27 cellular contexts compared by ENCODE assay signal in the genomic region with DNA sequence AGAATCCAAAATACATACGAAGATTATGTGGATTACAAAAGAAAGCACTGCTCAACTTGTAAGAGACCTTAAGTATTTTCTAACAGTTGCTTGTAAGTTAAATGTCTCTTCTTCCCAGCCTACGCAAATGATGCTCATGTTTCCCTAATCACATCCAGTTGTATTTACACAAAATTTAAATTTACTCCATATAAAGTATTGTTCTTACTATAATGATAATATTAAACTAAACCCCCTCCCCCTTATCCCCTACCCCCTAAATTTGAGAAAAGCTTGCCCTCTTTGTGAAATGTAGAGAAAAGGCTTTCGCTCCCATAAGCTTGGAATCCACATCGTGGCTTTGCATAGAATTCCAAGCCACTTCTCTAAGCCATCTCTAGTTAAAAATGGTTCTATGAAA. TPM values are rescaled to one million over a fixed set of nuclear protein-coding genes. Genes with fewer than 3 reads are reported as not detected.
DNase-seq lines count a peak whose midpoint lies in the region; ATAC-seq, FAIRE-seq and TF ChIP-seq lines count a peak whose summit lies in the region.
"Had no signal": no experiment of that assay in that cellular context is flagged by ENCODE, and none has a peak within 500 bp of the region (broad histone marks: within the 10 kb centered on the region; RNA-seq: fewer than 3 reads in every experiment).

No MANE protein-coding gene starts in this region.

- H2AK5ac ChIP-seq in neuronal stem cell (ENCODE audit: low read depth, low read length), result no peak overlapping the region

- POLR2A ChIA-PET in HepG2 (lab: Yijun Ruan, JAX), result no interaction called here
- POLR2A ChIA-PET in K562 (lab: Yijun Ruan, JAX), result interaction anchor here (0.8 to 1.9 kb wide), 2 partner anchors 13 to 34 kb away, joined by 3 to 5 read pairs; no protein-coding TSS in a partner anchor
- POLR2A ChIA-PET in Caco-2 (lab: Charles Lee), result no interaction called here
- POLR2A ChIA-PET in CD8-positive, alpha-beta memory T cell (lab: Charles Lee), result no interaction called here

- no peak overlapping the region for H3K4me3 Mint-ChIP-seq in Caco-2 (ENCODE audit: unreplicated experiment)
- no peak overlapping the region for H3K4me3 Mint-ChIP-seq in CD8-positive, alpha-beta memory T cell
- H3K4me3 Mint-ChIP-seq: CD14-positive monocyte; CD4-positive, alpha-beta memory T cell; CD4-positive, CD25-positive, alpha-beta regulatory T cell had no signal

- no peak overlapping the region for H2BK5ac ChIP-seq in neuronal stem cell (ENCODE audit: low read length)

- no peak overlapping the region for H2BK15ac ChIP-seq in neuronal stem cell (ENCODE audit: low read length)

- H3K9ac ChIP-seq in HepG2 (ENCODE audit: insufficient read depth, low read depth, low read length) (no peak overlapping the region), K562 (ENCODE audit: insufficient read depth in 1 of 2, low read depth in 2 of 2, low read length in 2 of 2) (no peak overlapping the region), neuronal stem cell (ENCODE audit: low read depth, low read length, poor library complexity) (no peak overlapping the region)
- H3K9ac ChIP-seq: BLaER1 had no signal

- no peak overlapping the region for H3K4me3 ChIP-seq in HepG2 (replicated peaks in 1 of 3; ENCODE audit: insufficient read depth in 1 of 3, low read depth in 2 of 3, low read length in 3 of 3)
- H3K4me3 ChIP-seq in right lobe of liver, result no peak overlapping the region
- H3K4me3 ChIP-seq in K562, result no peak overlapping the region
- no peak overlapping the region for H3K4me3 ChIP-seq in fibroblast of villous mesenchyme (ENCODE audit: low read depth, low read length)
- no peak overlapping the region for H3K4me3 ChIP-seq in neuronal stem cell (ENCODE audit: low read length in 2 of 2)
- no peak overlapping the region for H3K4me3 ChIP-seq in Caco-2 (ENCODE audit: low read depth, low read length)
- H3K4me3 ChIP-seq in CD8-positive, alpha-beta memory T cell (ENCODE audit: low read length), result no peak overlapping the region
- H3K4me3 ChIP-seq: A549, BLaER1, GM12878 had no signal

- H2AFZ ChIP-seq in HepG2 (ENCODE audit: low read length) (no peak overlapping the region), K562 (ENCODE audit: low read depth, low read length) (no peak overlapping the region), neuronal stem cell (ENCODE audit: low read length) (no peak overlapping the region)

- no peaks in the 10 kb centered on the region for H3K79me2 ChIP-seq in HepG2 (ENCODE audit: insufficient read depth, low read length)
- no peaks in the 10 kb centered on the region for H3K79me2 ChIP-seq in K562 (ENCODE audit: control insufficient read depth, insufficient read depth, low read length)

- H3K4me2 ChIP-seq in HepG2 (ENCODE audit: low read depth, low read length) (no peak overlapping the region), K562 (ENCODE audit: insufficient read depth, low read length) (no peak overlapping the region), neuronal stem cell (ENCODE audit: insufficient read depth, low read length, poor library complexity, severe bottlenecking) (no peak overlapping the region)
- H3K4me2 ChIP-seq: A549, BLaER1 had no signal

- H3K27me3 ChIP-seq in HepG2 (ENCODE audit: control insufficient read depth in 1 of 2, insufficient read depth in 2 of 2, low read length in 2 of 2) (no peaks in the 10 kb centered on the region), right lobe of liver (no peaks in the 10 kb centered on the region), K562 (ENCODE audit: control insufficient read depth in 2 of 2, insufficient read depth in 2 of 2, low read length in 2 of 2) (no peaks in the 10 kb centered on the region), neuronal stem cell (ENCODE audit: control insufficient read depth in 3 of 3, insufficient read depth in 3 of 3, low read depth in 1 of 3, low read length in 3 of 3) (no peaks in the 10 kb centered on the region), Caco-2 (replicated peaks; ENCODE audit: control insufficient read depth, insufficient read depth, low read length) (no peaks in the 10 kb centered on the region)
- no peaks in the 10 kb centered on the region for H3K27me3 ChIP-seq in CD8-positive, alpha-beta memory T cell (ENCODE audit: insufficient read depth, low read length, poor library complexity, severe bottlenecking)
- H3K27me3 ChIP-seq: BE2C, BLaER1 had no signal

- peaks cover 63% of the 10 kb centered on the region for H3K36me3 Mint-ChIP-seq in Caco-2 (ENCODE audit: insufficient read depth, unreplicated experiment)
- peaks cover 9 to 65% (median 30%) of the 10 kb centered on the region in 3 donors for H3K36me3 Mint-ChIP-seq in CD8-positive, alpha-beta memory T cell

- H3K4ac ChIP-seq in neuronal stem cell (ENCODE audit: low read length), result no peak overlapping the region

- no peak overlapping the region for H3K27ac Mint-ChIP-seq in Caco-2 (ENCODE audit: unreplicated experiment)
- H3K27ac Mint-ChIP-seq in CD8-positive, alpha-beta memory T cell, result no peak overlapping the region
- H3K27ac Mint-ChIP-seq: CD14-positive monocyte; CD4-positive, alpha-beta memory T cell; CD4-positive, CD25-positive, alpha-beta regulatory T cell had no signal

- H3K9me3 ChIP-seq in HepG2 (ENCODE audit: low read length) (no peaks in the 10 kb centered on the region), right lobe of liver (no peaks in the 10 kb centered on the region), K562 (replicated peaks; ENCODE audit: control insufficient read depth, insufficient read depth, low read depth, low read length) (no peaks in the 10 kb centered on the region), neuronal stem cell (replicated peaks in 1 of 2; ENCODE audit: control insufficient read depth in 2 of 2, insufficient read depth in 1 of 2, low read depth in 1 of 2, low read length in 2 of 2) (no peaks in the 10 kb centered on the region), Caco-2 (no peaks in the 10 kb centered on the region)
- no peaks in the 10 kb centered on the region for H3K9me3 ChIP-seq in CD8-positive, alpha-beta memory T cell (ENCODE audit: low read length)
- H3K9me3 ChIP-seq: A549, BE2C, BLaER1 had no signal

- H3K18ac ChIP-seq in neuronal stem cell (ENCODE audit: low read length), result no peak overlapping the region

- no peak overlapping the region for H4K91ac ChIP-seq in neuronal stem cell (ENCODE audit: low read depth, low read length, poor library complexity)

- BruUV-seq in HepG2 (replicated peaks; lab: Mats Ljungman, UMichigan), result no TSS peak
- BruUV-seq in K562 (replicated peaks; lab: Mats Ljungman, UMichigan), result no TSS peak
- no TSS peak for BruUV-seq in Caco-2 (replicated peaks; lab: Mats Ljungman, UMichigan)

- H3K23ac ChIP-seq in neuronal stem cell (ENCODE audit: low read depth, low read length, poor library complexity), result no peak overlapping the region

- H3K27ac ChIP-seq in HepG2 (ENCODE audit: extremely low read length, insufficient read depth, low read length) (no peak overlapping the region), right lobe of liver (no peak overlapping the region), K562 (ENCODE audit: extremely low read depth, low read depth, low read length) (no peak overlapping the region), neuronal stem cell (replicated peaks; ENCODE audit: low read length) (peak overlapping the region; percentile 51)
- H3K27ac ChIP-seq in CD8-positive, alpha-beta memory T cell (ENCODE audit: low read depth, low read length), result no peak overlapping the region
- H3K27ac ChIP-seq: 22Rv1, A549, BLaER1 had no signal

- whole genome bisulfite sequencing in HepG2 (ENCODE audit: low lambda C conversion rate), result 75% methylated on average over 4 of the region's 4 CpGs
- WGBS in right lobe of liver (ENCODE audit: insufficient coverage, low coverage, low lambda C conversion rate, missing lambda C conversion rate), result 67% methylated on average over 4 of the region's 4 CpGs
- WGBS in K562 (ENCODE audit: insufficient coverage, low coverage, missing lambda C conversion rate), result 74% methylated on average over 4 of the region's 4 CpGs
- WGBS in neuronal stem cell (ENCODE audit: extremely low coverage in 2 of 2, insufficient read length in 2 of 2, insufficient replicate concordance in 1 of 2), 2 donors, result no CpG with 5 or more reads among the region's 4 CpGs

- no peaks in the 10 kb centered on the region for H3K9me3 Mint-ChIP-seq in Caco-2 (ENCODE audit: unreplicated experiment)
- H3K9me3 Mint-ChIP-seq in CD8-positive, alpha-beta memory T cell, result no peaks in the 10 kb centered on the region
- H3K9me3 Mint-ChIP-seq: CD14-positive monocyte; CD4-positive, alpha-beta memory T cell had no signal

- H3K9me1 ChIP-seq in K562 (ENCODE audit: control insufficient read depth, insufficient read depth, low read length), result no peaks in the 10 kb centered on the region

- no peak overlapping the region for H2BK120ac ChIP-seq in neuronal stem cell (ENCODE audit: low read depth, low read length)

- no peak overlapping the region for H2BK12ac ChIP-seq in neuronal stem cell (ENCODE audit: low read length)

- H3K27me3 Mint-ChIP-seq in Caco-2 (ENCODE audit: insufficient read depth, unreplicated experiment), result no peaks in the 10 kb centered on the region
- no peaks in the 10 kb centered on the region for H3K27me3 Mint-ChIP-seq in CD8-positive, alpha-beta memory T cell
- H3K27me3 Mint-ChIP-seq: CD4-positive, alpha-beta memory T cell; CD4-positive, CD25-positive, alpha-beta regulatory T cell had no signal

- DNase-seq in HepG2 (ENCODE audit: low spot score), result no peak
- no peak for DNase-seq in right lobe of liver
- DNase-seq in K562 (ENCODE audit: extremely low read depth in 1 of 4, low spot score in 3 of 4), result no peak
- DNase-seq in fibroblast of villous mesenchyme (ENCODE audit: low read depth), result peak; percentile 42
- no peak for DNase-seq in neuronal stem cell (ENCODE audit: low spot score)
- no peak for DNase-seq in Caco-2
- DNase-seq in CD8-positive, alpha-beta memory T cell, result no peak
- no peak for DNase-seq in NCI-H510A treated with DMSO at 0.1 percent for 48 hours (lab: John Stamatoyannopoulos, UW)
- DNase-seq: BE2C; C1 segment of cervical spinal cord; CD4-positive, alpha-beta memory T cell; CD4-positive, CD25-positive, alpha-beta regulatory T cell; DMS 273 treated with DMSO at 0.1 percent for 48 hours; DMS153; DMS53; DMS79; DND-41; EL; GDM1 had no signal

- no peak for TF ChIP-seq POLR2A in HepG2 (IDR thresholded peaks at IDR 0.05; ENCODE audit: insufficient read depth in 1 of 2, low read depth in 2 of 2, low read length in 2 of 2)
- no peak for TF ChIP-seq POLR2A in right lobe of liver (IDR thresholded peaks at IDR 0.05)
- TF ChIP-seq POLR2A in K562 (conservative IDR thresholded peaks at IDR 0.05), result no peak

- intact Hi-C loops in HepG2 (cut with micrococcal nuclease; ENCODE audit: unreplicated experiment), result no loop called here
- intact Hi-C loops in right lobe of liver (cut with DNase I), result no loop called here
- intact Hi-C loops in K562 (cut with micrococcal nuclease), result no loop called here
- intact Hi-C loops in Caco-2 (cut with micrococcal nuclease; ENCODE audit: unreplicated experiment), result no loop called here

- no peak overlapping the region for H4K8ac ChIP-seq in neuronal stem cell (ENCODE audit: low read depth, low read length)

- CTCF ChIA-PET in HepG2 (lab: Yijun Ruan, JAX; ENCODE audit: low intra/inter-chr PET ratio, low total read pairs), result no interaction called here
- CTCF ChIA-PET in K562 (lab: Yijun Ruan, JAX; ENCODE audit: low intra/inter-chr PET ratio), result no interaction called here
- CTCF ChIA-PET in Caco-2 (lab: Charles Lee), result no interaction called here
- CTCF ChIA-PET in CD8-positive, alpha-beta memory T cell (lab: Charles Lee), result no interaction called here

- TF ChIP-seq EP300 in HepG2 (IDR thresholded peaks at IDR 0.05; ENCODE audit: low read depth in 2 of 2, low read length in 2 of 2), result no peak
- TF ChIP-seq EP300 in HepG2 (CRISPR knock-in tag; IDR thresholded peaks at IDR 0.05; ENCODE audit: borderline replicate concordance), result no peak
- no peak for TF ChIP-seq EP300 in K562 (IDR thresholded peaks at IDR 0.05; ENCODE audit: low read length)

- H3K79me1 ChIP-seq in neuronal stem cell (ENCODE audit: low read depth, low read length), result no peaks in the 10 kb centered on the region

- FAIRE-seq in HepG2 (lab: Jason Lieb, UNC) (no peak), K562 (lab: Jason Lieb, UNC) (no peak)
- FAIRE-seq: A549, GM12878, GM12892, GM18507, GM19239 had no signal

- H3K36me3 ChIP-seq in HepG2 (replicated peaks in 1 of 2; ENCODE audit: control insufficient read depth in 1 of 2, insufficient read depth in 2 of 2, low read length in 2 of 2) (peaks cover 3 to 25% of the 10 kb centered on the region in 2 experiments; a peak in 4 of 5 replicates), right lobe of liver (peaks cover 0 to 13% (median 7%) of the 10 kb centered on the region in 4 donors), K562 (ENCODE audit: control insufficient read depth, insufficient read depth, low read length) (peaks cover 79% of the 10 kb centered on the region), neuronal stem cell (replicated peaks in 1 of 2; ENCODE audit: control insufficient read depth in 2 of 2, insufficient read depth in 2 of 2, low read length in 2 of 2) (peaks cover 4 to 72% of the 10 kb centered on the region in 2 donors), Caco-2 (ENCODE audit: control insufficient read depth, insufficient read depth, low read length) (peaks cover 2% of the 10 kb centered on the region; the same call in 1 of the 2 replicates)
- H3K36me3 ChIP-seq in CD8-positive, alpha-beta memory T cell (ENCODE audit: insufficient read depth, low read length), result peaks cover 18% of the 10 kb centered on the region
- H3K36me3 ChIP-seq: BE2C had no signal

- TF ChIP-seq RAD21 in HepG2 (CRISPR knock-in tag; IDR thresholded peaks at IDR 0.05), result no peak
- no peak for TF ChIP-seq RAD21 in K562 (CRISPR knock-in tag; conservative IDR thresholded peaks at IDR 0.05 in 1 of 2, IDR thresholded peaks at IDR 0.05 in 1 of 2)

- H3K4me1 Mint-ChIP-seq in Caco-2 (ENCODE audit: low read depth, unreplicated experiment), result peaks cover 14% of the 10 kb centered on the region
- H3K4me1 Mint-ChIP-seq in CD8-positive, alpha-beta memory T cell, result peaks cover 0 to 8% (median 5%) of the 10 kb centered on the region in 3 donors
- H3K4me1 Mint-ChIP-seq: CD14-positive monocyte had no signal

- in situ Hi-C loops in HepG2 (cut with HindIII; ENCODE audit: extremely low pct_ligation_motif_present, low pct_unique_long_range_greater_than_20kb), result no loop called here
- in situ Hi-C loops in K562 (cut with MboI), result no loop called here

- H3K14ac ChIP-seq in neuronal stem cell (ENCODE audit: low read length), result no peak overlapping the region

- no peak for ATAC-seq in HepG2
- ATAC-seq in right lobe of liver, result no peak
- no peak for ATAC-seq in K562
- ATAC-seq: A549, GM12878 had no signal

- TF ChIP-seq CTCF in HepG2 (CRISPR knock-in tag; IDR thresholded peaks at IDR 0.05), result no peak
- TF ChIP-seq CTCF in right lobe of liver (IDR thresholded peaks at IDR 0.05), result no peak
- no peak for TF ChIP-seq CTCF in K562 (IDR thresholded peaks at IDR 0.05 in 2 of 3, conservative IDR thresholded peaks at IDR 0.05 in 1 of 3; ENCODE audit: insufficient read depth in 2 of 3, low read depth in 1 of 3, low read length in 3 of 3)
- TF ChIP-seq CTCF in fibroblast of villous mesenchyme (IDR thresholded peaks at IDR 0.05; ENCODE audit: insufficient read depth, low read depth, low read length), result no peak
- no peak for TF ChIP-seq CTCF in Caco-2 (IDR thresholded peaks at IDR 0.05; ENCODE audit: insufficient read depth in 1 of 2, low read depth in 1 of 2, low read length in 1 of 2, severe bottlenecking in 1 of 2, unreplicated experiment in 1 of 2)

- H3K4me1 ChIP-seq in HepG2 (ENCODE audit: insufficient read depth, low read length), result no peaks in the 10 kb centered on the region
- no peaks in the 10 kb centered on the region for H3K4me1 ChIP-seq in right lobe of liver
- peaks cover 0 to 4% of the 10 kb centered on the region in 2 experiments; a peak in 1 of 5 replicates for H3K4me1 ChIP-seq in K562 (replicated peaks in 1 of 2; ENCODE audit: control insufficient read depth in 2 of 2, insufficient read depth in 2 of 2, low read length in 2 of 2)
- H3K4me1 ChIP-seq in neuronal stem cell (ENCODE audit: control insufficient read depth in 2 of 2, insufficient read depth in 1 of 2, low read depth in 1 of 2, low read length in 2 of 2), result peaks cover 4 to 8% of the 10 kb centered on the region in 2 donors
- peaks cover 12% of the 10 kb centered on the region for H3K4me1 ChIP-seq in Caco-2
- H3K4me1 ChIP-seq in CD8-positive, alpha-beta memory T cell (ENCODE audit: insufficient read depth, low read length), result no peaks in the 10 kb centered on the region
- H3K4me1 ChIP-seq: BE2C, BLaER1 had no signal

- H4K20me1 ChIP-seq in HepG2 (ENCODE audit: insufficient read depth, low read length), result no peaks in the 10 kb centered on the region
- H4K20me1 ChIP-seq in K562 (replicated peaks; ENCODE audit: control insufficient read depth, insufficient read depth, low read length), result no peaks in the 10 kb centered on the region
- H4K20me1 ChIP-seq: BLaER1 had no signal

RNA-seq across cellular contexts. Expression of gene ANKMY2, which starts 29.4 kb away (rescaled TPM):
- 21.6 and 32.0 TPM in 2 replicates for total RNA-seq in HepG2 (2016; rRNA removed; fragmentation: Illumina TruSeq; extraction: Trizol)
- 3.9 and 4.5 TPM in 2 replicates for total RNA-seq in HepG2 (2016; cell fraction: cytosol; rRNA removed; fragmentation: Illumina TruSeq; extraction: Trizol; ENCODE audit: low read depth)
- 24.4 and 33.4 TPM in 2 replicates for total RNA-seq in HepG2 (2016; cell fraction: insoluble cytoplasmic fraction; rRNA removed; fragmentation: Illumina TruSeq; extraction: Trizol)
- 7.4 and 9.7 TPM in 2 replicates for total RNA-seq in HepG2 (2016; cell fraction: membrane; rRNA removed; fragmentation: Illumina TruSeq; extraction: Trizol)
- 21.8 and 22.0 TPM in 2 replicates for total RNA-seq in HepG2 (2016; cell fraction: nucleus; rRNA removed; fragmentation: Illumina TruSeq; extraction: Trizol)
- polyA plus RNA-seq in HepG2 (2011; rRNA removed), result 11.1 and 12.2 TPM in 2 replicates
- polyA plus RNA-seq in HepG2 (2011; cell fraction: cytosol; rRNA removed), result 6.9 and 9.6 TPM in 2 replicates
- 15.2 and 29.4 TPM in 2 replicates for polyA plus RNA-seq in HepG2 (2011; cell fraction: nucleus; rRNA removed)
- polyA plus RNA-seq in HepG2 (2012), result 8.1 and 11.2 TPM in 2 replicates
- polyA plus RNA-seq in HepG2 (2016; cell fraction: cytosol; fragmentation: Illumina TruSeq; extraction: Trizol; ENCODE audit: low read depth), result 2.0 and 2.3 TPM in 2 replicates
- 24.1 and 25.7 TPM in 2 replicates for polyA plus RNA-seq in HepG2 (2016; cell fraction: insoluble cytoplasmic fraction; fragmentation: Illumina TruSeq; extraction: Trizol; ENCODE audit: low read depth)
- polyA plus RNA-seq in HepG2 (2016; cell fraction: membrane; fragmentation: Illumina TruSeq; extraction: Trizol; ENCODE audit: low read depth), result 3.7 and 4.4 TPM in 2 replicates
- polyA plus RNA-seq in HepG2 (2016; cell fraction: nucleus; fragmentation: Illumina TruSeq; extraction: Trizol; ENCODE audit: insufficient read depth, low read depth), result 21.6 and 21.7 TPM in 2 replicates
- 5.6 and 11.4 TPM in 2 replicates for polyA minus RNA-seq in HepG2 (2011; rRNA and poly(A)+ RNA removed; ENCODE audit: low replicate concordance)
- polyA minus RNA-seq in HepG2 (2011; cell fraction: cytosol; rRNA and poly(A)+ RNA removed), result 5.4 and 6.8 TPM in 2 replicates
- 25.9 and 29.4 TPM in 2 replicates for polyA minus RNA-seq in HepG2 (2011; cell fraction: nucleus; rRNA and poly(A)+ RNA removed)
- 1 to 10 TPM; 4.2 to 7.1 (median 4.7) TPM for total RNA-seq in right lobe of liver
- total RNA-seq in K562 (2011; cell fraction: chromatin; rRNA removed; ENCODE audit: low replicate concordance), result 32.4 and 48.1 TPM in 2 replicates
- 19.8 and 24.7 TPM in 2 replicates for total RNA-seq in K562 (2011; cell fraction: nucleolus; rRNA removed)
- total RNA-seq in K562 (2011; cell fraction: nucleoplasm; rRNA removed), result 20.9 and 23.6 TPM in 2 replicates
- 41.1 and 41.4 TPM in 2 replicates for total RNA-seq in K562 (2014; rRNA removed)
- 57.0 and 64.3 TPM in 2 replicates for total RNA-seq in K562 (2014; rRNA removed; fragmentation: Illumina TruSeq; extraction: Trizol)
- 48.7 and 52.6 TPM in 2 replicates for total RNA-seq in K562 (2015; rRNA removed; fragmentation: Illumina TruSeq; extraction: Trizol)
- 43.7 and 44.0 TPM in 2 replicates for total RNA-seq in K562 (2021)
- 58.5 and 71.5 TPM in 2 replicates for polyA plus RNA-seq in K562 (2011; rRNA removed)
- polyA plus RNA-seq in K562 (2011; cell fraction: cytosol; rRNA removed), result 17.1 and 33.8 TPM in 2 replicates
- polyA plus RNA-seq in K562 (2011; cell fraction: nucleus; rRNA removed), result 37.1 and 45.7 TPM in 2 replicates
- 42.1 and 43.9 TPM in 2 replicates for polyA plus RNA-seq in K562 (2012)
- 45.7 and 48.8 TPM in 2 replicates for polyA plus RNA-seq in K562 (2014; fragmentation: Illumina TruSeq; extraction: Trizol)
- polyA plus RNA-seq in K562 (2014; fragmentation: Nextera tagmentation; extraction: Ambion mirVana), result 10 to 100 TPM; 38.9 to 70.3 TPM
- 45.7 and 48.4 TPM in 2 replicates for polyA plus RNA-seq in K562 (2014; rRNA removed)
- polyA minus RNA-seq in K562 (2011; rRNA and poly(A)+ RNA removed), result 78.8 and 85.3 TPM in 2 replicates
- polyA minus RNA-seq in K562 (2011; cell fraction: cytosol; rRNA and poly(A)+ RNA removed), result 22.1 and 26.2 TPM in 2 replicates
- polyA minus RNA-seq in K562 (2011; cell fraction: nucleus; rRNA and poly(A)+ RNA removed), result 21.3 and 34.0 TPM in 2 replicates
- total RNA-seq in fibroblast of villous mesenchyme, result 23.2 and 28.5 TPM in 2 replicates
- 46.0 TPM for polyA plus RNA-seq in neuronal stem cell (2013, experiment 1 of 2)
- 45.3 TPM for polyA plus RNA-seq in neuronal stem cell (2013, experiment 2 of 2)
- total RNA-seq in Caco-2 (2022), result 34.5 and 35.2 TPM in 2 replicates
- 10 to 100 TPM; 10.7 to 10.9 TPM for total RNA-seq in CD8-positive, alpha-beta memory T cell
- 20.1 TPM for polyA plus RNA-seq in CD8-positive, alpha-beta memory T cell

RNA-seq across cellular contexts. Expression of gene BZW2, which starts 29.9 kb away (rescaled TPM):
- total RNA-seq in HepG2 (2016; rRNA removed; fragmentation: Illumina TruSeq; extraction: Trizol), result 95.2 and 111 TPM in 2 replicates
- 24.6 and 26.3 TPM in 2 replicates for total RNA-seq in HepG2 (2016; cell fraction: cytosol; rRNA removed; fragmentation: Illumina TruSeq; extraction: Trizol; ENCODE audit: low read depth)
- total RNA-seq in HepG2 (2016; cell fraction: insoluble cytoplasmic fraction; rRNA removed; fragmentation: Illumina TruSeq; extraction: Trizol), result 91.8 and 119 TPM in 2 replicates
- 43.6 and 54.1 TPM in 2 replicates for total RNA-seq in HepG2 (2016; cell fraction: membrane; rRNA removed; fragmentation: Illumina TruSeq; extraction: Trizol)
- 59.6 and 61.1 TPM in 2 replicates for total RNA-seq in HepG2 (2016; cell fraction: nucleus; rRNA removed; fragmentation: Illumina TruSeq; extraction: Trizol)
- polyA plus RNA-seq in HepG2 (2011; rRNA removed), result 18.9 and 21.8 TPM in 2 replicates
- polyA plus RNA-seq in HepG2 (2011; cell fraction: cytosol; rRNA removed), result 15.7 and 20.2 TPM in 2 replicates
- 10.2 and 13.5 TPM in 2 replicates for polyA plus RNA-seq in HepG2 (2011; cell fraction: nucleus; rRNA removed)
- 41.3 and 44.8 TPM in 2 replicates for polyA plus RNA-seq in HepG2 (2012)
- 18.9 and 19.3 TPM in 2 replicates for polyA plus RNA-seq in HepG2 (2016; cell fraction: cytosol; fragmentation: Illumina TruSeq; extraction: Trizol; ENCODE audit: low read depth)
- 110 and 116 TPM in 2 replicates for polyA plus RNA-seq in HepG2 (2016; cell fraction: insoluble cytoplasmic fraction; fragmentation: Illumina TruSeq; extraction: Trizol; ENCODE audit: low read depth)
- 35.7 and 40.4 TPM in 2 replicates for polyA plus RNA-seq in HepG2 (2016; cell fraction: membrane; fragmentation: Illumina TruSeq; extraction: Trizol; ENCODE audit: low read depth)
- polyA plus RNA-seq in HepG2 (2016; cell fraction: nucleus; fragmentation: Illumina TruSeq; extraction: Trizol; ENCODE audit: insufficient read depth, low read depth), result 70.6 and 75.4 TPM in 2 replicates
- 13.7 and 46.5 TPM in 2 replicates for polyA minus RNA-seq in HepG2 (2011; rRNA and poly(A)+ RNA removed; ENCODE audit: low replicate concordance)
- 18.9 and 20.9 TPM in 2 replicates for polyA minus RNA-seq in HepG2 (2011; cell fraction: cytosol; rRNA and poly(A)+ RNA removed)
- 16.3 and 16.4 TPM in 2 replicates for polyA minus RNA-seq in HepG2 (2011; cell fraction: nucleus; rRNA and poly(A)+ RNA removed)
- 10 to 100 TPM in 5 of 6 experiments, 1 to 10 TPM in 1; 9.6 to 25.3 (median 12.1) TPM for total RNA-seq in right lobe of liver
- total RNA-seq in K562 (2011; cell fraction: chromatin; rRNA removed; ENCODE audit: low replicate concordance), result 46.8 and 66.2 TPM in 2 replicates
- 32.0 and 35.4 TPM in 2 replicates for total RNA-seq in K562 (2011; cell fraction: nucleolus; rRNA removed)
- total RNA-seq in K562 (2011; cell fraction: nucleoplasm; rRNA removed), result 50.6 and 71.3 TPM in 2 replicates
- total RNA-seq in K562 (2014; rRNA removed), result 133 and 168 TPM in 2 replicates
- total RNA-seq in K562 (2014; rRNA removed; fragmentation: Illumina TruSeq; extraction: Trizol), result 188 and 204 TPM in 2 replicates
- total RNA-seq in K562 (2015; rRNA removed; fragmentation: Illumina TruSeq; extraction: Trizol), result 163 and 167 TPM in 2 replicates
- 146 and 159 TPM in 2 replicates for total RNA-seq in K562 (2021)
- polyA plus RNA-seq in K562 (2011; rRNA removed), result 140 and 155 TPM in 2 replicates
- 65.1 and 82.4 TPM in 2 replicates for polyA plus RNA-seq in K562 (2011; cell fraction: cytosol; rRNA removed)
- 52.4 and 74.8 TPM in 2 replicates for polyA plus RNA-seq in K562 (2011; cell fraction: nucleus; rRNA removed)
- polyA plus RNA-seq in K562 (2012), result 130 and 147 TPM in 2 replicates
- polyA plus RNA-seq in K562 (2014; fragmentation: Illumina TruSeq; extraction: Trizol), result 222 and 244 TPM in 2 replicates
- 100 to 1,000 TPM; 251 to 316 TPM for polyA plus RNA-seq in K562 (2014; fragmentation: Nextera tagmentation; extraction: Ambion mirVana)
- 137 and 173 TPM in 2 replicates for polyA plus RNA-seq in K562 (2014; rRNA removed)
- polyA minus RNA-seq in K562 (2011; rRNA and poly(A)+ RNA removed), result 77.1 and 82.6 TPM in 2 replicates
- 80.0 and 90.3 TPM in 2 replicates for polyA minus RNA-seq in K562 (2011; cell fraction: cytosol; rRNA and poly(A)+ RNA removed)
- 16.7 and 29.4 TPM in 2 replicates for polyA minus RNA-seq in K562 (2011; cell fraction: nucleus; rRNA and poly(A)+ RNA removed)
- 48.0 and 53.5 TPM in 2 replicates for total RNA-seq in fibroblast of villous mesenchyme
- 113 TPM for polyA plus RNA-seq in neuronal stem cell (2013, experiment 1 of 2)
- 113 TPM for polyA plus RNA-seq in neuronal stem cell (2013, experiment 2 of 2)
- 148 TPM in 2 replicates for total RNA-seq in Caco-2 (2022)
- total RNA-seq in CD8-positive, alpha-beta memory T cell, result 100 to 1,000 TPM; 128 to 136 TPM
- 52.9 TPM for polyA plus RNA-seq in CD8-positive, alpha-beta memory T cell

Comparison
In these comparisons a context has a peak if more than half of its experiments do, and no peak if none do; other contexts are left out.
1. Of the 241 proteins assayed by ChIP-seq in both HepG2 and K562: peak only in HepG2: none; only in K562: none; in both: HNRNPK; in neither: 240.